ENCODE assay signal across 1 cellular context in the genomic region with DNA sequence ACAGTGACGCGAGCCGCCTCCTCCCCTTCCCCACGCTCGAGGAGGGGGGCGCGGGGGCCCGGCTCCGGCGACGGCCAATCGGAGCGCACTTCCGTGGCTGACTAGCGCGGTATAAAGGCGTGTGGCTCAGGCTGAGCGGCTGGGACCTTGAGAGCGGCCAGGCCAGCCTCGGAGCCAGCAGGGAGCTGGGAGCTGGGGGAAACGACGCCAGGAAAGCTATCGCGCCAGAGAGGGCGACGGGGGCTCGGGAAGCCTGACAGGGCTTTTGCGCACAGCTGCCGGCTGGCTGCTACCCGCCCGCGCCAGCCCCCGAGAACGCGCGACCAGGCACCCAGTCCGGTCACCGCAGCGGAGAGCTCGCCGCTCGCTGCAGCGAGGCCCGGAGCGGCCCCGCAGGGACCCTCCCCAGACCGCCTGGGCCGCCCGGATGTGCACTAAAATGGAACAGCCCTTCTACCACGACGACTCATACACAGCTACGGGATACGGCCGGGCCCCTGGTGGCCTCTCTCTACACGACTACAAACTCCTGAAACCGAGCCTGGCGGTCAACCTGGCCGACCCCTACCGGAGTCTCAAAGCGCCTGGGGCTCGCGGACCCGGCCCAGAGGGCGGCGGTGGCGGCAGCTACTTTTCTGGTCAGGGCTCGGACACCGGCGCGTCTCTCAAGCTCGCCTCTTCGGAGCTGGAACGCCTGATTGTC.
A peak's percentile ranks its signal among the peaks of the same experiment; 100 is the strongest.
TF ChIP-seq lines count a peak whose summit lies in the region.

A gene (plus strand): TSS at position 142 of the 703 bp plus-strand sequence. CDS start 286 bp downstream, at position 428.

TF ChIP-seq in K562, 482 proteins besides CTCF, POLR2A, EP300 and RAD21 (continued from another document and continues in another):
- no peak for TF ChIP-seq PTBP1 (IDR thresholded peaks at IDR 0.05; ENCODE audit: low read depth, low read length)
- TF ChIP-seq NR2F6 (CRISPR knock-in tag; IDR thresholded peaks at IDR 0.05): peak; percentile 66; the same call in 1 of the 2 replicates
- TF ChIP-seq, protein P1, sequence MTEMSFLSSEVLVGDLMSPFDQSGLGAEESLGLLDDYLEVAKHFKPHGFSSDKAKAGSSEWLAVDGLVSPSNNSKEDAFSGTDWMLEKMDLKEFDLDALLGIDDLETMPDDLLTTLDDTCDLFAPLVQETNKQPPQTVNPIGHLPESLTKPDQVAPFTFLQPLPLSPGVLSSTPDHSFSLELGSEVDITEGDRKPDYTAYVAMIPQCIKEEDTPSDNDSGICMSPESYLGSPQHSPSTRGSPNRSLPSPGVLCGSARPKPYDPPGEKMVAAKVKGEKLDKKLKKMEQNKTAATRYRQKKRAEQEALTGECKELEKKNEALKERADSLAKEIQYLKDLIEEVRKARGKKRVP (CRISPR knock-in tag; IDR thresholded peaks at IDR 0.05): peak; percentile 54; the same call in 1 of the 2 replicates
- TF ChIP-seq HDAC1 (IDR thresholded peaks at IDR 0.05): no peak; a peak in 3 of 4 replicates
- TF ChIP-seq ZNF133 (CRISPR knock-in tag; IDR thresholded peaks at IDR 0.05): no peak
- TF ChIP-seq GABPA (tag; conservative IDR thresholded peaks at IDR 0.05; ENCODE audit: low read depth): peak; percentile 61
- TF ChIP-seq SMARCC2 (IDR thresholded peaks at IDR 0.05; ENCODE audit: low read depth): no peak
- no peak for TF ChIP-seq ZZZ3 (IDR thresholded peaks at IDR 0.05)
- TF ChIP-seq SP1 (CRISPR knock-in tag; IDR thresholded peaks at IDR 0.05): peak; percentile 93
- TF ChIP-seq STAT5B (CRISPR knock-in tag; IDR thresholded peaks at IDR 0.05): no peak
- TF ChIP-seq NCOA1 (IDR thresholded peaks at IDR 0.05; ENCODE audit: low read depth): no peak
- TF ChIP-seq NFXL1 (CRISPR knock-in tag; IDR thresholded peaks at IDR 0.05): no peak
- TF ChIP-seq ZBTB1 (CRISPR knock-in tag; IDR thresholded peaks at IDR 0.05; ENCODE audit: borderline replicate concordance, low read depth): peak; percentile 45; the same call in 1 of the 2 replicates
- TF ChIP-seq CBX1 (IDR thresholded peaks at IDR 0.05; ENCODE audit: low read depth): peak; percentile 99
- no peak for TF ChIP-seq PPARD (CRISPR knock-in tag; IDR thresholded peaks at IDR 0.05)
- peak; percentile 68; the same call in 1 of the 2 replicates for TF ChIP-seq JUN (IDR thresholded peaks at IDR 0.05; ENCODE audit: borderline replicate concordance, low read depth, low read length)
- no peak for TF ChIP-seq JUN (CRISPR knock-in tag; IDR thresholded peaks at IDR 0.05; ENCODE audit: borderline replicate concordance)
- peak; percentile 89 for TF ChIP-seq NELFE (IDR thresholded peaks at IDR 0.05; ENCODE audit: insufficient read depth, insufficient read length)
- TF ChIP-seq, protein P2, sequence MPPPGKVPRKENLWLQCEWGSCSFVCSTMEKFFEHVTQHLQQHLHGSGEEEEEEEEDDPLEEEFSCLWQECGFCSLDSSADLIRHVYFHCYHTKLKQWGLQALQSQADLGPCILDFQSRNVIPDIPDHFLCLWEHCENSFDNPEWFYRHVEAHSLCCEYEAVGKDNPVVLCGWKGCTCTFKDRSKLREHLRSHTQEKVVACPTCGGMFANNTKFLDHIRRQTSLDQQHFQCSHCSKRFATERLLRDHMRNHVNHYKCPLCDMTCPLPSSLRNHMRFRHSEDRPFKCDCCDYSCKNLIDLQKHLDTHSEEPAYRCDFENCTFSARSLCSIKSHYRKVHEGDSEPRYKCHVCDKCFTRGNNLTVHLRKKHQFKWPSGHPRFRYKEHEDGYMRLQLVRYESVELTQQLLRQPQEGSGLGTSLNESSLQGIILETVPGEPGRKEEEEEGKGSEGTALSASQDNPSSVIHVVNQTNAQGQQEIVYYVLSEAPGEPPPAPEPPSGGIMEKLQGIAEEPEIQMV (tag; conservative IDR thresholded peaks at IDR 0.05; ENCODE audit: low read depth): no peak
- no peak for TF ChIP-seq KLF10 (CRISPR knock-in tag; IDR thresholded peaks at IDR 0.05)
- TF ChIP-seq NFIX (CRISPR knock-in tag; IDR thresholded peaks at IDR 0.05; ENCODE audit: low read depth): no peak
- TF ChIP-seq, protein P3, sequence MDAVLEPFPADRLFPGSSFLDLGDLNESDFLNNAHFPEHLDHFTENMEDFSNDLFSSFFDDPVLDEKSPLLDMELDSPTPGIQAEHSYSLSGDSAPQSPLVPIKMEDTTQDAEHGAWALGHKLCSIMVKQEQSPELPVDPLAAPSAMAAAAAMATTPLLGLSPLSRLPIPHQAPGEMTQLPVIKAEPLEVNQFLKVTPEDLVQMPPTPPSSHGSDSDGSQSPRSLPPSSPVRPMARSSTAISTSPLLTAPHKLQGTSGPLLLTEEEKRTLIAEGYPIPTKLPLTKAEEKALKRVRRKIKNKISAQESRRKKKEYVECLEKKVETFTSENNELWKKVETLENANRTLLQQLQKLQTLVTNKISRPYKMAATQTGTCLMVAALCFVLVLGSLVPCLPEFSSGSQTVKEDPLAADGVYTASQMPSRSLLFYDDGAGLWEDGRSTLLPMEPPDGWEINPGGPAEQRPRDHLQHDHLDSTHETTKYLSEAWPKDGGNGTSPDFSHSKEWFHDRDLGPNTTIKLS (IDR thresholded peaks at IDR 0.05; ENCODE audit: borderline replicate concordance, low read depth): no peak; the same call in 1 of the 2 replicates
- TF ChIP-seq ZNF274 (IDR thresholded peaks at IDR 0.05; ENCODE audit: borderline replicate concordance, low read depth, low read length): peak; percentile 16; the same call in 1 of the 2 replicates
- no peak for TF ChIP-seq CBX8 (IDR thresholded peaks at IDR 0.05; ENCODE audit: borderline replicate concordance, extremely low read depth, low read depth, low read length, poor library complexity, severe bottlenecking)
- TF ChIP-seq ZBTB17 (CRISPR knock-in tag; IDR thresholded peaks at IDR 0.05): peak; percentile 84
- TF ChIP-seq DNMT1 (IDR thresholded peaks at IDR 0.05): no peak
- TF ChIP-seq SAFB (IDR thresholded peaks at IDR 0.05; ENCODE audit: borderline replicate concordance, low read depth, low read length): peak; percentile 89
- no peak for TF ChIP-seq POLR3A (IDR thresholded peaks at IDR 0.05; ENCODE audit: borderline replicate concordance, extremely low read depth, insufficient read depth, insufficient read length)
- TF ChIP-seq HMG20B (CRISPR knock-in tag; IDR thresholded peaks at IDR 0.05): no peak
- TF ChIP-seq, protein P4, sequence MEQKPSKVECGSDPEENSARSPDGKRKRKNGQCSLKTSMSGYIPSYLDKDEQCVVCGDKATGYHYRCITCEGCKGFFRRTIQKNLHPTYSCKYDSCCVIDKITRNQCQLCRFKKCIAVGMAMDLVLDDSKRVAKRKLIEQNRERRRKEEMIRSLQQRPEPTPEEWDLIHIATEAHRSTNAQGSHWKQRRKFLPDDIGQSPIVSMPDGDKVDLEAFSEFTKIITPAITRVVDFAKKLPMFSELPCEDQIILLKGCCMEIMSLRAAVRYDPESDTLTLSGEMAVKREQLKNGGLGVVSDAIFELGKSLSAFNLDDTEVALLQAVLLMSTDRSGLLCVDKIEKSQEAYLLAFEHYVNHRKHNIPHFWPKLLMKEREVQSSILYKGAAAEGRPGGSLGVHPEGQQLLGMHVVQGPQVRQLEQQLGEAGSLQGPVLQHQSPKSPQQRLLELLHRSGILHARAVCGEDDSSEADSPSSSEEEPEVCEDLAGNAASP (IDR thresholded peaks at IDR 0.05): no peak
- no peak for TF ChIP-seq ZNF121 (CRISPR knock-in tag; conservative IDR thresholded peaks at IDR 0.05)
- TF ChIP-seq, protein P5, sequence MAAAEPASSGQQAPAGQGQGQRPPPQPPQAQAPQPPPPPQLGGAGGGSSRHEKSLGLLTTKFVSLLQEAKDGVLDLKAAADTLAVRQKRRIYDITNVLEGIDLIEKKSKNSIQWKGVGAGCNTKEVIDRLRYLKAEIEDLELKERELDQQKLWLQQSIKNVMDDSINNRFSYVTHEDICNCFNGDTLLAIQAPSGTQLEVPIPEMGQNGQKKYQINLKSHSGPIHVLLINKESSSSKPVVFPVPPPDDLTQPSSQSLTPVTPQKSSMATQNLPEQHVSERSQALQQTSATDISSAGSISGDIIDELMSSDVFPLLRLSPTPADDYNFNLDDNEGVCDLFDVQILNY (CRISPR knock-in tag; IDR thresholded peaks at IDR 0.05): peak; percentile 83; the same call in 1 of the 2 replicates
- TF ChIP-seq, protein P6, sequence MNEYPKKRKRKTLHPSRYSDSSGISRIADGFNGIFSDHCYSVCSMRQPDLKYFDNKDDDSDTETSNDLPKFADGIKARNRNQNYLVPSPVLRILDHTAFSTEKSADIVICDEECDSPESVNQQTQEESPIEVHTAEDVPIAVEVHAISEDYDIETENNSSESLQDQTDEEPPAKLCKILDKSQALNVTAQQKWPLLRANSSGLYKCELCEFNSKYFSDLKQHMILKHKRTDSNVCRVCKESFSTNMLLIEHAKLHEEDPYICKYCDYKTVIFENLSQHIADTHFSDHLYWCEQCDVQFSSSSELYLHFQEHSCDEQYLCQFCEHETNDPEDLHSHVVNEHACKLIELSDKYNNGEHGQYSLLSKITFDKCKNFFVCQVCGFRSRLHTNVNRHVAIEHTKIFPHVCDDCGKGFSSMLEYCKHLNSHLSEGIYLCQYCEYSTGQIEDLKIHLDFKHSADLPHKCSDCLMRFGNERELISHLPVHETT (CRISPR knock-in tag; conservative IDR thresholded peaks at IDR 0.05 in 1 of 2, IDR thresholded peaks at IDR 0.05 in 1 of 2): no peak; a peak in 1 of 4 replicates
- TF ChIP-seq MCM5 (IDR thresholded peaks at IDR 0.05; ENCODE audit: low read depth): no peak
- TF ChIP-seq, protein P7, sequence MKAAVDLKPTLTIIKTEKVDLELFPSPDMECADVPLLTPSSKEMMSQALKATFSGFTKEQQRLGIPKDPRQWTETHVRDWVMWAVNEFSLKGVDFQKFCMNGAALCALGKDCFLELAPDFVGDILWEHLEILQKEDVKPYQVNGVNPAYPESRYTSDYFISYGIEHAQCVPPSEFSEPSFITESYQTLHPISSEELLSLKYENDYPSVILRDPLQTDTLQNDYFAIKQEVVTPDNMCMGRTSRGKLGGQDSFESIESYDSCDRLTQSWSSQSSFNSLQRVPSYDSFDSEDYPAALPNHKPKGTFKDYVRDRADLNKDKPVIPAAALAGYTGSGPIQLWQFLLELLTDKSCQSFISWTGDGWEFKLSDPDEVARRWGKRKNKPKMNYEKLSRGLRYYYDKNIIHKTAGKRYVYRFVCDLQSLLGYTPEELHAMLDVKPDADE (conservative IDR thresholded peaks at IDR 0.05; ENCODE audit: control insufficient read depth, low read depth, low read length): peak; percentile 92
- TF ChIP-seq ZNF436 (CRISPR knock-in tag; IDR thresholded peaks at IDR 0.05): peak; percentile 78; the same call in 1 of the 2 replicates
- peak; percentile 56 for TF ChIP-seq HCFC1 (IDR thresholded peaks at IDR 0.05; ENCODE audit: low read depth, low read length)
- TF ChIP-seq, protein P8, sequence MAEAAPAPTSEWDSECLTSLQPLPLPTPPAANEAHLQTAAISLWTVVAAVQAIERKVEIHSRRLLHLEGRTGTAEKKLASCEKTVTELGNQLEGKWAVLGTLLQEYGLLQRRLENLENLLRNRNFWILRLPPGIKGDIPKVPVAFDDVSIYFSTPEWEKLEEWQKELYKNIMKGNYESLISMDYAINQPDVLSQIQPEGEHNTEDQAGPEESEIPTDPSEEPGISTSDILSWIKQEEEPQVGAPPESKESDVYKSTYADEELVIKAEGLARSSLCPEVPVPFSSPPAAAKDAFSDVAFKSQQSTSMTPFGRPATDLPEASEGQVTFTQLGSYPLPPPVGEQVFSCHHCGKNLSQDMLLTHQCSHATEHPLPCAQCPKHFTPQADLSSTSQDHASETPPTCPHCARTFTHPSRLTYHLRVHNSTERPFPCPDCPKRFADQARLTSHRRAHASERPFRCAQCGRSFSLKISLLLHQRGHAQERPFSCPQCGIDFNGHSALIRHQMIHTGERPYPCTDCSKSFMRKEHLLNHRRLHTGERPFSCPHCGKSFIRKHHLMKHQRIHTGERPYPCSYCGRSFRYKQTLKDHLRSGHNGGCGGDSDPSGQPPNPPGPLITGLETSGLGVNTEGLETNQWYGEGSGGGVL (CRISPR knock-in tag; IDR thresholded peaks at IDR 0.05): no peak
- peak; percentile 83 for TF ChIP-seq SMAD4 (CRISPR knock-in tag; conservative IDR thresholded peaks at IDR 0.05)
- no peak for TF ChIP-seq POLR3G (IDR thresholded peaks at IDR 0.05; ENCODE audit: extremely low read depth, insufficient read length, insufficient replicate concordance)
- peak; percentile 98 for TF ChIP-seq POLR2H (tag; IDR thresholded peaks at IDR 0.05; ENCODE audit: low read depth)
- no peak for TF ChIP-seq BRF1 (IDR thresholded peaks at IDR 0.05; ENCODE audit: borderline replicate concordance, extremely low read depth, insufficient read length)
- TF ChIP-seq ZNF79 (CRISPR knock-in tag; IDR thresholded peaks at IDR 0.05; ENCODE audit: low read depth): no peak
- TF ChIP-seq MIER1 (IDR thresholded peaks at IDR 0.05; ENCODE audit: low read depth): no peak
- TF ChIP-seq SIRT6 (IDR thresholded peaks at IDR 0.05; ENCODE audit: low read depth, low read length): no peak
- TF ChIP-seq SNIP1 (IDR thresholded peaks at IDR 0.05; ENCODE audit: low read depth): peak; percentile 72; the same call in 1 of the 2 replicates
- TF ChIP-seq COPS2 (conservative IDR thresholded peaks at IDR 0.05): no peak
- TF ChIP-seq, protein P9, sequence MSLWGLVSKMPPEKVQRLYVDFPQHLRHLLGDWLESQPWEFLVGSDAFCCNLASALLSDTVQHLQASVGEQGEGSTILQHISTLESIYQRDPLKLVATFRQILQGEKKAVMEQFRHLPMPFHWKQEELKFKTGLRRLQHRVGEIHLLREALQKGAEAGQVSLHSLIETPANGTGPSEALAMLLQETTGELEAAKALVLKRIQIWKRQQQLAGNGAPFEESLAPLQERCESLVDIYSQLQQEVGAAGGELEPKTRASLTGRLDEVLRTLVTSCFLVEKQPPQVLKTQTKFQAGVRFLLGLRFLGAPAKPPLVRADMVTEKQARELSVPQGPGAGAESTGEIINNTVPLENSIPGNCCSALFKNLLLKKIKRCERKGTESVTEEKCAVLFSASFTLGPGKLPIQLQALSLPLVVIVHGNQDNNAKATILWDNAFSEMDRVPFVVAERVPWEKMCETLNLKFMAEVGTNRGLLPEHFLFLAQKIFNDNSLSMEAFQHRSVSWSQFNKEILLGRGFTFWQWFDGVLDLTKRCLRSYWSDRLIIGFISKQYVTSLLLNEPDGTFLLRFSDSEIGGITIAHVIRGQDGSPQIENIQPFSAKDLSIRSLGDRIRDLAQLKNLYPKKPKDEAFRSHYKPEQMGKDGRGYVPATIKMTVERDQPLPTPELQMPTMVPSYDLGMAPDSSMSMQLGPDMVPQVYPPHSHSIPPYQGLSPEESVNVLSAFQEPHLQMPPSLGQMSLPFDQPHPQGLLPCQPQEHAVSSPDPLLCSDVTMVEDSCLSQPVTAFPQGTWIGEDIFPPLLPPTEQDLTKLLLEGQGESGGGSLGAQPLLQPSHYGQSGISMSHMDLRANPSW (CRISPR knock-in tag; IDR thresholded peaks at IDR 0.05): no peak; the same call in 1 of the 2 replicates
- peak in 1 of 2 experiments; percentile 62; a peak in 1 of 3 replicates for TF ChIP-seq CBX3 (IDR thresholded peaks at IDR 0.05; ENCODE audit: borderline replicate concordance in 1 of 2, low read length in 2 of 2)
- TF ChIP-seq ZFX (CRISPR knock-in tag; IDR thresholded peaks at IDR 0.05): peak; percentile 85
- 0 out of 2 replicates have a peak, but pooled peaks have one; percentile 25 for TF ChIP-seq ZNF764 (CRISPR knock-in tag; IDR thresholded peaks at IDR 0.05; ENCODE audit: low read depth)
- no peak; the same call in 1 of the 2 replicates for TF ChIP-seq STAT5A (IDR thresholded peaks at IDR 0.05; ENCODE audit: borderline replicate concordance, low read length)
- TF ChIP-seq RBM34 (IDR thresholded peaks at IDR 0.05; ENCODE audit: borderline replicate concordance, insufficient read depth, low read length): peak; percentile 80; the same call in 1 of the 2 replicates
